ENCODE assay signal across 8 cellular contexts in the genomic region with DNA sequence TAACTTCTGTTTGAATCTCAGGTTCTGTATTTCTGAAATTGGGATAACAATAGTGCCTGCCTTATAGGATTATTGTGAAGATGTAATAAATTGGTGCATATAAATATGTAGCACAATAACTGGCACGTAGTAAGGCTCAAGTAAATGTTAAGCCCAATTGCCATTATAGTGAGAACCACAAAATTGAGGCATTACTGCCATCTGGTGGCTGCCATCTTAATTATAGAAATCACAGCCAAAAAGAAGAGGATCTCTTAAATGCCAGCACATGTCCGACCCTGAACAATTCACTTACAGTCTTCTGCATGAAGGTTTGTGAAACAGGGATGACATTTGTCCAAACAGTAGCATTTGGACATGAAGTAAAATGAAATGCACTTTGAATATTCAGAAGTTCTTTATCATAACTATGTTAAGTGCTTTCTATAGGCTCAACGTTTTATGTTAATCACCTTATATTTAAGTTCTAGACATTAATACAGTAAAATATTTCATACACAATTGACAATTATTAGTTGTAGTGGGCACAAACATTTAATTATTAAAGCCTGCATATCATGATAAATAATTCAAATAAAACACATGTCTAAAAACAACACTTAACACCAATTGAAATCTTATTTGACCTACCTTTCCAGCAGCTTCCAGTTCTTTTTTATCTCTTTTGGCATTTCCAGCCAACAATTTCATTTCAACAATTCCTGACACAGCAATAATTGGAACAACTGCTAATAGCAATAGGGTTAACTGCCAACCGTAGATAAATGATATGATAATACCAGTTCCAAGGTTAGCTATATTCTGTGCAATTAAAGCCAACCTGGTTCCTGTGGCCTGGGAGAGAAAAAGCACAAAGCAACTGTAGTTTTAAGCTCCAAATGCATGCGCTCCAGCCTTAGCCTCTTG. TPM values are rescaled to one million over a fixed set of nuclear protein-coding genes. Genes with fewer than 3 reads are reported as not detected.
A peak's percentile ranks its signal among the peaks of the same experiment; 100 is the strongest.
DNase-seq lines count a peak whose midpoint lies in the region; ATAC-seq and TF ChIP-seq lines count a peak whose summit lies in the region.

No MANE protein-coding gene starts in this region.

- H3K36me3 ChIP-seq in HCT116 (ENCODE audit: control insufficient read depth in 1 of 2, insufficient read depth in 2 of 2, low read length in 2 of 2) (no peaks in the 10 kb centered on the region), adrenal gland (replicated peaks in 1 of 2) (no peaks in the 10 kb centered on the region), right atrium auricular region (no peaks in the 10 kb centered on the region)

- no peaks in the 10 kb centered on the region for H3K79me2 ChIP-seq in HCT116 (ENCODE audit: insufficient read depth, low read length)

- ATAC-seq in HCT116: peak; percentile 84

- H3K9me3 ChIP-seq in HCT116 (ENCODE audit: control insufficient read depth in 1 of 2, insufficient read depth in 1 of 2, low read depth in 1 of 2, low read length in 2 of 2): no peaks in the 10 kb centered on the region
- no peaks in the 10 kb centered on the region for H3K9me3 ChIP-seq in adrenal gland (replicated peaks in 1 of 3)
- no peaks in the 10 kb centered on the region for H3K9me3 ChIP-seq in right atrium auricular region

- H3K27me3 ChIP-seq in HCT116 (ENCODE audit: insufficient read depth, low read length) (no peaks in the 10 kb centered on the region), adrenal gland (no peaks in the 10 kb centered on the region), right atrium auricular region (no peaks in the 10 kb centered on the region)

- no peak for TF ChIP-seq POLR2A in HCT116 (IDR thresholded peaks at IDR 0.05; ENCODE audit: borderline replicate concordance, extremely low read depth, insufficient read depth, insufficient read length)
- TF ChIP-seq POLR2A in adrenal gland (IDR thresholded peaks at IDR 0.05): no peak

- TF ChIP-seq CTCF in HCT116 (IDR thresholded peaks at IDR 0.05 in 2 of 3, conservative IDR thresholded peaks at IDR 0.05 in 1 of 3; ENCODE audit: borderline replicate concordance in 1 of 3, insufficient read depth in 1 of 3, low read depth in 2 of 3, low read length in 2 of 3) (peak; percentile 52 to 75 (median 71)), adrenal gland (IDR thresholded peaks at IDR 0.05) (peak; percentile 59 to 89 (median 84)), right atrium auricular region (IDR thresholded peaks at IDR 0.05) (peak; percentile 55 to 75)

- 38 to 42% (median 39%) methylated on average over 5 of the region's 5 CpGs for WGBS in adrenal gland, 4 donors

- BruUV-seq in HCT116 (replicated peaks; lab: Mats Ljungman, UMichigan): no TSS peak

- H3K4me1 ChIP-seq in HCT116 (ENCODE audit: control insufficient read depth in 1 of 2, insufficient read depth in 2 of 2, low read length in 2 of 2) (no peaks in the 10 kb centered on the region), adrenal gland (replicated peaks in 1 of 2) (peaks cover 0 to 8% of the 10 kb centered on the region in 2 donors), right atrium auricular region (no peaks in the 10 kb centered on the region)

- intact Hi-C loops in HCT116 (cut with micrococcal nuclease) (loop anchor here (1.0 to 5.0 kb wide), 3 partner anchors 105 to 500 kb away; no protein-coding TSS in a partner anchor), adrenal gland (cut with DNase I) (loop anchor here (2.0 to 5.0 kb wide), 2 partner anchors 105 to 106 kb away; no protein-coding TSS in a partner anchor)

- DNase-seq in GM03348 (ENCODE audit: low spot score) (peak; percentile 55), HCT116 (ENCODE audit: low read depth, low spot score) (peak; percentile 62), NCI-H1105 treated with DMSO at 0.1 percent for 48 hours (lab: John Stamatoyannopoulos, UW) (peak; percentile 50), SW480 (ENCODE audit: low spot score) (peak; percentile 82), adrenal gland (peak; percentile 56 to 83 (median 71)), right atrium auricular region (ENCODE audit: low spot score) (peak; percentile 74), smooth muscle cell of the brain vasculature (ENCODE audit: low read depth, low spot score) (peak; percentile 47), NCI-H1048 (lab: John Stamatoyannopoulos, UW) (no peak)

- RAD21 ChIA-PET in HCT116 (lab: Charles Lee; ENCODE audit: low non-redundant PET in 1 of 2, low total read pairs in 2 of 2, uncharacterized antibody in 2 of 2, unreplicated experiment in 2 of 2): interaction anchor here (0.6 to 1.5 kb wide), 3 partner anchors 105 to 522 kb away, joined by 3 to 4 read pairs (median 3); no protein-coding TSS in a partner anchor

- peak; percentile 85 for TF ChIP-seq RAD21 in HCT116 (IDR thresholded peaks at IDR 0.05; ENCODE audit: low read depth)

- CTCF ChIA-PET in HCT116 (lab: Charles Lee): interaction anchor here (1.0 to 4.2 kb wide), 5 partner anchors 9 to 505 kb away, joined by 3 to 28 read pairs (median 4); no protein-coding TSS in a partner anchor

- H3K4me2 ChIP-seq in HCT116 (ENCODE audit: low read length): no peak overlapping the region

- H3K27ac ChIP-seq in HCT116 (ENCODE audit: low read depth, low read length) (no peak overlapping the region), adrenal gland (no peak overlapping the region), right atrium auricular region (no peak overlapping the region)

- H3K9ac ChIP-seq in HCT116 (ENCODE audit: low read length): no peak overlapping the region

- no peaks in the 10 kb centered on the region for H3K9me2 ChIP-seq in HCT116 (ENCODE audit: insufficient read depth)

- H2AFZ ChIP-seq in HCT116 (ENCODE audit: low read depth, low read length, poor library complexity, severe bottlenecking): peak overlapping the region; percentile 14

- POLR2A ChIA-PET in HCT116 (lab: Charles Lee): no interaction called here

- no peaks in the 10 kb centered on the region for H4K20me1 ChIP-seq in HCT116 (ENCODE audit: insufficient read depth)

- no peak overlapping the region for H3K4me3 ChIP-seq in HCT116 (replicated peaks in 1 of 2; ENCODE audit: low read depth in 1 of 2, low read length in 2 of 2)
- H3K4me3 ChIP-seq in adrenal gland: no peak overlapping the region
- no peak overlapping the region for H3K4me3 ChIP-seq in right atrium auricular region

TF ChIP-seq in HCT116, 20 proteins besides CTCF, POLR2A, EP300 and RAD21:
- no peak for TF ChIP-seq ZFX (IDR thresholded peaks at IDR 0.05)
- TF ChIP-seq, protein P1, sequence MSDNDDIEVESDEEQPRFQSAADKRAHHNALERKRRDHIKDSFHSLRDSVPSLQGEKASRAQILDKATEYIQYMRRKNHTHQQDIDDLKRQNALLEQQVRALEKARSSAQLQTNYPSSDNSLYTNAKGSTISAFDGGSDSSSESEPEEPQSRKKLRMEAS (IDR thresholded peaks at IDR 0.05): 0 out of 2 replicates have a peak, but pooled peaks have one; percentile 14

RNA-seq across cellular contexts. Expression of gene ABCB4, which starts 58.5 kb away (rescaled TPM):
- total RNA-seq in HCT116 (2021; ENCODE audit: unreplicated experiment) (not detected), adrenal gland (10 to 100 TPM in 6 of 8 donors, 1 to 10 TPM in 2; 6.8 to 62.6 (median 11.9) TPM), right atrium auricular region (1 to 10 TPM; 4.2 to 7.4 TPM)
- not detected in 2 replicates for polyA plus RNA-seq in HCT116 (2012)
- 10 to 100 TPM; 28.6 to 60.9 (median 34.3) TPM for polyA plus RNA-seq in adrenal gland
